19 cellular contexts compared by ENCODE assay signal in genomic region chr13:106499113-106499512, GRCh38. TPM values are rescaled to one million over a fixed set of nuclear protein-coding genes. Genes with fewer than 3 reads are reported as not detected.
DNase-seq lines count a peak whose midpoint lies in the region; ATAC-seq and TF ChIP-seq lines count a peak whose summit lies in the region.
"Had no signal": no experiment of that assay in that cellular context is flagged by ENCODE, and none has a peak within 500 bp of the region (broad histone marks: within the 10 kb centered on the region; RNA-seq: fewer than 3 reads in every experiment).

No MANE protein-coding gene starts in this region.

- no peak overlapping the region for H3K9ac ChIP-seq in OCI-LY3 (ENCODE audit: low read length)
- no peak overlapping the region for H3K9ac ChIP-seq in endodermal cell (ENCODE audit: extremely low read depth, low read length, poor library complexity, severe bottlenecking)

- no peaks in the 10 kb centered on the region for H3K36me3 ChIP-seq in DOHH2 (ENCODE audit: control insufficient read depth, low read length)
- H3K36me3 ChIP-seq in OCI-LY3 (replicated peaks; ENCODE audit: low read depth, low read length), result no peaks in the 10 kb centered on the region
- H3K36me3 ChIP-seq in endodermal cell (ENCODE audit: control insufficient read depth, insufficient read depth, low read length), result peaks cover 8% of the 10 kb centered on the region
- H3K36me3 ChIP-seq in psoas muscle (ENCODE audit: insufficient read depth in 1 of 2, low read depth in 1 of 2), result peaks cover 0 to 10% of the 10 kb centered on the region in 2 donors
- H3K36me3 ChIP-seq: spleen had no signal

- DNase-seq in endodermal cell, result no peak
- DNase-seq in psoas muscle, result no peak
- no peak for DNase-seq in stimulated activated CD4-positive, alpha-beta T cell treated with anti-CD3 and anti-CD28 coated beads, Interleukin-1b, Interleukin-23, amount 100 ng/mL, for 48 hours
- no peak for DNase-seq in progenitor cell of endocrine pancreas (ENCODE audit: low spot score, unreplicated experiment)
- DNase-seq in NCI-H2227 treated with DMSO at 0.1 percent for 48 hours (lab: John Stamatoyannopoulos, UW), result no peak
- DNase-seq: activated CD4-positive, alpha-beta memory T cell treated with anti-CD3 and anti-CD28 coated beads for 36 hours; activated naive CD4-positive, alpha-beta T cell treated with Interleukin-2 at 50 U/mL for 16 hours; CD4-positive, alpha-beta T cell; DMS79; effector memory CD8-positive, alpha-beta T cell; kidney glomerular epithelial cell; NCI-H1417 treated with DMSO at 0.1 percent for 48 hours; NCI-H526 treated with DMSO at 0.1 percent for 48 hours; SHP77 treated with DMSO at 0.1 percent for 48 hours; spleen had no signal

- H3K27ac Mint-ChIP-seq in endodermal cell (peak overlapping the region; percentile 59), progenitor cell of endocrine pancreas (no peak overlapping the region)
- H3K27ac Mint-ChIP-seq: activated CD4-positive, alpha-beta memory T cell treated with anti-CD3 and anti-CD28 coated beads for 36 hours; CD4-positive, alpha-beta T cell; effector memory CD8-positive, alpha-beta T cell; T-helper 1 cell treated with Interleukin-12 subunit alpha and Interleukin-12 subunit beta and Interleukin-4 antibody, amounts not matched to agents 30 μg/mL and 1 μg/mL, for 36 hours had no signal

- H3K36me3 Mint-ChIP-seq in endodermal cell (ENCODE audit: low read depth), result no peaks in the 10 kb centered on the region
- peaks cover 22% of the 10 kb centered on the region for H3K36me3 Mint-ChIP-seq in progenitor cell of endocrine pancreas (ENCODE audit: insufficient read depth)
- H3K36me3 Mint-ChIP-seq: activated CD4-positive, alpha-beta memory T cell treated with anti-CD3 and anti-CD28 coated beads for 36 hours had no signal

- H3K27ac ChIP-seq in DOHH2 (ENCODE audit: low read depth, low read length) (peak overlapping the region; percentile 96), OCI-LY3 (ENCODE audit: low read length) (no peak overlapping the region), endodermal cell (ENCODE audit: low read depth, low read length) (no peak overlapping the region), psoas muscle (peak overlapping the region; percentile 48)

- H4K20me1 ChIP-seq in DOHH2 (ENCODE audit: control insufficient read depth, insufficient read depth, low read depth, low read length) (no peaks in the 10 kb centered on the region), OCI-LY3 (ENCODE audit: insufficient read depth, low read length) (no peaks in the 10 kb centered on the region)

- H3K4me3 ChIP-seq in DOHH2 (ENCODE audit: low read length) (peak overlapping the region; percentile 65), OCI-LY3 (ENCODE audit: low read length) (no peak overlapping the region), endodermal cell (ENCODE audit: low read length) (no peak overlapping the region), psoas muscle (peak overlapping the region; percentile 11)
- H3K4me3 ChIP-seq: spleen had no signal

- H3K79me2 ChIP-seq in DOHH2 (ENCODE audit: control insufficient read depth, low read length) (no peaks in the 10 kb centered on the region; the same call in 1 of the 2 replicates), OCI-LY3 (ENCODE audit: low read length) (no peaks in the 10 kb centered on the region)

- no peaks in the 10 kb centered on the region for H3K27me3 ChIP-seq in DOHH2 (ENCODE audit: control insufficient read depth, low read length)
- no peaks in the 10 kb centered on the region for H3K27me3 ChIP-seq in OCI-LY3 (ENCODE audit: low read depth, low read length)
- no peaks in the 10 kb centered on the region for H3K27me3 ChIP-seq in endodermal cell (ENCODE audit: control insufficient read depth, insufficient read depth, low read length, poor library complexity, severe bottlenecking)
- H3K27me3 ChIP-seq in psoas muscle (ENCODE audit: insufficient read depth in 3 of 3, low read length in 2 of 3), result no peaks in the 10 kb centered on the region

- H3K9me3 Mint-ChIP-seq in endodermal cell (no peaks in the 10 kb centered on the region), progenitor cell of endocrine pancreas (ENCODE audit: low read depth) (no peaks in the 10 kb centered on the region)
- H3K9me3 Mint-ChIP-seq: activated CD4-positive, alpha-beta memory T cell treated with anti-CD3 and anti-CD28 coated beads for 36 hours; CD4-positive, alpha-beta T cell; effector memory CD8-positive, alpha-beta T cell; T-helper 1 cell treated with Interleukin-12 subunit alpha and Interleukin-12 subunit beta and Interleukin-4 antibody, amounts not matched to agents 30 μg/mL and 1 μg/mL, for 36 hours had no signal

- no peaks in the 10 kb centered on the region for H3K9me3 ChIP-seq in DOHH2 (ENCODE audit: control insufficient read depth, insufficient read depth, low read length)
- no peaks in the 10 kb centered on the region for H3K9me3 ChIP-seq in OCI-LY3 (ENCODE audit: insufficient read depth, low read length)
- no peaks in the 10 kb centered on the region for H3K9me3 ChIP-seq in endodermal cell (ENCODE audit: control insufficient read depth, low read length)
- no peaks in the 10 kb centered on the region for H3K9me3 ChIP-seq in psoas muscle
- H3K9me3 ChIP-seq: spleen had no signal

- no peak overlapping the region for H3K4me3 Mint-ChIP-seq in endodermal cell
- H3K4me3 Mint-ChIP-seq in progenitor cell of endocrine pancreas (ENCODE audit: low read depth), result no peak overlapping the region
- H3K4me3 Mint-ChIP-seq: activated CD4-positive, alpha-beta memory T cell treated with anti-CD3 and anti-CD28 coated beads for 36 hours; CD4-positive, alpha-beta T cell; effector memory CD8-positive, alpha-beta T cell; T-helper 1 cell treated with Interleukin-12 subunit alpha and Interleukin-12 subunit beta and Interleukin-4 antibody, amounts not matched to agents 30 μg/mL and 1 μg/mL, for 36 hours had no signal

- H3K4me2 ChIP-seq in DOHH2 (ENCODE audit: low read length), result peak overlapping the region; percentile 95
- peak overlapping the region; percentile 21; the same call in 1 of the 2 replicates for H3K4me2 ChIP-seq in OCI-LY3 (ENCODE audit: low read length)

- no peaks in the 10 kb centered on the region for H3K9me2 ChIP-seq in DOHH2 (replicated peaks; ENCODE audit: control insufficient read depth, low read length)

- H3K4me1 ChIP-seq in DOHH2 (ENCODE audit: control insufficient read depth, low read length), result peaks cover 69% of the 10 kb centered on the region
- H3K4me1 ChIP-seq in OCI-LY3 (ENCODE audit: low read length), result peaks cover 20% of the 10 kb centered on the region
- H3K4me1 ChIP-seq in endodermal cell (ENCODE audit: control insufficient read depth, insufficient read depth, low read length), result peaks cover 4% of the 10 kb centered on the region
- H3K4me1 ChIP-seq in psoas muscle, result peaks cover 55% of the 10 kb centered on the region

- TF ChIP-seq CTCF in DOHH2 (IDR thresholded peaks at IDR 0.05; ENCODE audit: low read depth, low read length, poor library complexity, severe bottlenecking), result no peak
- TF ChIP-seq CTCF in OCI-LY3 (IDR thresholded peaks at IDR 0.05; ENCODE audit: low read depth, low read length), result no peak
- no peak for TF ChIP-seq CTCF in endodermal cell (conservative IDR thresholded peaks at IDR 0.05)
- no peak for TF ChIP-seq CTCF in psoas muscle (IDR thresholded peaks at IDR 0.05)
- TF ChIP-seq CTCF in progenitor cell of endocrine pancreas (IDR thresholded peaks at IDR 0.05; ENCODE audit: unreplicated experiment), result no peak

- peaks cover 48% of the 10 kb centered on the region for H3K4me1 Mint-ChIP-seq in endodermal cell
- peaks cover 35% of the 10 kb centered on the region for H3K4me1 Mint-ChIP-seq in progenitor cell of endocrine pancreas (ENCODE audit: low read depth)

- 92% methylated on average over 2 of the region's 2 CpGs; no CpG with 5 or more reads in 1 of the 2 experiments for WGBS in endodermal cell (ENCODE audit: insufficient coverage in 1 of 2, insufficient read length in 1 of 2), 2 experiments
- 53 to 83% (median 63%) methylated on average over 2 of the region's 2 CpGs for WGBS in psoas muscle, 3 donors

- peaks cover 29% of the 10 kb centered on the region for H3F3A ChIP-seq in DOHH2 (ENCODE audit: control insufficient read depth, insufficient read depth)

- intact Hi-C loops in psoas muscle (cut with DNase I), result no loop called here

- no peaks in the 10 kb centered on the region for H3K27me3 Mint-ChIP-seq in endodermal cell (ENCODE audit: insufficient read depth)
- H3K27me3 Mint-ChIP-seq in progenitor cell of endocrine pancreas, result no peaks in the 10 kb centered on the region

- no peak overlapping the region for H2AFZ ChIP-seq in OCI-LY3 (ENCODE audit: low read depth, low read length)

- ATAC-seq in psoas muscle (peak in 2 of 4 donors; percentile 16 to 55), GM21529 (IDR thresholded peaks at IDR 0.05; ENCODE audit: unreplicated experiment) (no peak)

RNA-seq across cellular contexts. Expression of gene EFNB2, which starts 36.3 kb away (rescaled TPM):
- total RNA-seq in endodermal cell, result 1 to 10 TPM in 1 of 2 donors, under 1 TPM in 1; 0.84 to 3.1 TPM
- polyA plus RNA-seq in endodermal cell (2013, experiment 1 of 2), result 133 TPM
- 126 TPM for polyA plus RNA-seq in endodermal cell (2013, experiment 2 of 2)
- 10 to 100 TPM in 1 of 4 donors, 1 to 10 TPM in 3; 6.6 to 10.8 (median 9.4) TPM for total RNA-seq in psoas muscle
- polyA plus RNA-seq in psoas muscle, result 1 to 10 TPM; 5.8 to 9.2 (median 6.7) TPM
- 44.2 and 50.8 TPM in 2 replicates for total RNA-seq in progenitor cell of endocrine pancreas

Comparison
In these comparisons a context has a peak if more than half of its experiments do, and no peak if none do; other contexts are left out.
1. H3K27ac ChIP-seq: peak in DOHH2 (single experiment) and psoas muscle (single experiment); none in OCI-LY3 (single experiment) and endodermal cell (single experiment).
2. H3K4me3 ChIP-seq: peak in DOHH2 (single experiment) and psoas muscle (single experiment); none in OCI-LY3 (single experiment) and endodermal cell (single experiment).